8 cellular contexts compared by ENCODE assay signal in the genomic region with DNA sequence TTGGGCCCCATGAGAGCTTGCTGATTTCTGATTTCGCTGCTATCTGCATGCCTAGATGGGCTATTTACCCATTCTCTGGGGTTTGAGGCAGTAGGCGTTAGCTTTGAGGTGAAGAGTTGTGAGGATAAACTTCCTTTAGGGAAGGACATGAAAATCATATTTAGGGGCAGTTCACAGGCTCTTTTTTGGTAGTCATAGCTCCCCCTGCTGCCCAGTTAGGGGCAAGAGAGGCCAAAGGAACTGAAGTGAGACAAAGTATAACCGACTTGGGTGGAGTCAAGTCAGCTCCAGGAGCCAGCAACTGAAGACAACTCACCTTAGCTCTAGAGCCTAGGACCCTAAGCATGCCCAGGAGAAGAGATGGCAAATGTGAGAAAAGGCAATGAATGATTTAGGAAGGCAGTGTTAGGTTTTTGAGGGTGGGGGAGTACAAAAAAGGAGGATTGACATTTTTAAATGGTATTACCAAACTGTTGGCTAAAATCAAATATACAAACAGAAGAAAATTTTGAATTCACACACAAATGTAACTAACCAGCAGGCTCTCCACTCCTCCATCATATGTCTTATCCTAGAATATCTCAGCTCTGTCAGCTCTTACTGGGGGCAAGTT.
DNase-seq lines count a peak whose midpoint lies in the region; ATAC-seq, FAIRE-seq and TF ChIP-seq lines count a peak whose summit lies in the region.

No MANE protein-coding gene starts in this region.

- H3K9me3 ChIP-seq in heart left ventricle: no peaks in the 10 kb centered on the region

- intact Hi-C loops in heart left ventricle (cut with DNase I): loop anchor here (1.0 to 10.0 kb wide), 15 partner anchors 612 to 822 kb away; partner anchors contain the start of gene LMO4 (in 2 of the 10)

- no peak for FAIRE-seq in H54 (lab: Jason Lieb, UNC)

- H3K4me3 ChIP-seq in heart left ventricle: no peak overlapping the region

- 15 to 22% (median 17%) methylated on average over 3 of the region's 3 CpGs for WGBS in heart left ventricle, 4 donors

- in situ Hi-C loops in G401 (cut with HindIII; ENCODE audit: low sequenced_read_pairs): no loop called here

- peak; percentile 57 for ATAC-seq in SK-N-SH treated with all-trans-retinoic acid at 6 μM for 48 hours
- ATAC-seq in heart left ventricle: peak in 3 of 4 donors; percentile 69 to 83 (median 76)

- no peak overlapping the region for H3K27ac ChIP-seq in heart left ventricle

- H3K36me3 ChIP-seq in heart left ventricle: no peaks in the 10 kb centered on the region

- no peaks in the 10 kb centered on the region for H3K27me3 ChIP-seq in heart left ventricle

- DNase-seq in G401 (ENCODE audit: low spot score) (peak; percentile 27), H54 (ENCODE audit: insufficient read length, low spot score) (peak; percentile 10), MV-4-11 (lab: John Stamatoyannopoulos, UW) (peak; percentile 51), heart left ventricle (peak in 4 of 5 donors; percentile 56 to 59 (median 58)), retina (peak; percentile 65), hepatic stellate cell (ENCODE audit: low spot score) (no peak)
- peak; percentile 21 for DNase-seq in activated naive CD8-positive, alpha-beta T cell treated with anti-CD3 and anti-CD28 coated beads, Interleukin-2, amount 50 U/mL, for 16 hours (ENCODE audit: low read depth, low spot score)

- no peak for TF ChIP-seq POLR2A in H54 (IDR thresholded peaks at IDR 0.05; ENCODE audit: low read depth, low read length)
- no peak for TF ChIP-seq POLR2A in heart left ventricle (IDR thresholded peaks at IDR 0.05)

- peaks cover 0 to 19% (median 0%) of the 10 kb centered on the region in 12 donors for H3K4me1 ChIP-seq in heart left ventricle

- TF ChIP-seq CTCF in heart left ventricle (IDR thresholded peaks at IDR 0.05): peak; percentile 51 to 89 (median 77)

TF ChIP-seq in SK-N-SH treated with all-trans-retinoic acid at 6 μM for 48 hours, 23 proteins besides CTCF, POLR2A, EP300 and RAD21:
- TF ChIP-seq ARNTL (CRISPR knock-in tag; IDR thresholded peaks at IDR 0.05; ENCODE audit: borderline replicate concordance, low read depth) (no peak), ZNF565 (CRISPR knock-in tag; conservative IDR thresholded peaks at IDR 0.05; ENCODE audit: low read depth) (no peak), ZFP30 (CRISPR knock-in tag; IDR thresholded peaks at IDR 0.05) (no peak)
